Comparison of ENCODE assay signal across 6 cellular contexts in genomic region chr4:663438-664428, GRCh38.
DNase-seq lines count a peak whose midpoint lies in the region; ATAC-seq lines count a peak whose summit lies in the region.

No MANE protein-coding gene starts in this region.

- H3K4me1 ChIP-seq in rectal smooth muscle tissue (ENCODE audit: control insufficient read depth, insufficient read depth, low read length), result no peaks in the 10 kb centered on the region

- no peaks in the 10 kb centered on the region for H3K36me3 ChIP-seq in rectal smooth muscle tissue (ENCODE audit: control insufficient read depth, insufficient read depth, low read length)

- H3K4me3 ChIP-seq in rectal smooth muscle tissue (ENCODE audit: low read length), result peak overlapping the region; percentile 66

- no peak for ATAC-seq in GM21360 (IDR thresholded peaks at IDR 0.05; ENCODE audit: unreplicated experiment)

- no peaks in the 10 kb centered on the region for H3K27me3 ChIP-seq in rectal smooth muscle tissue (ENCODE audit: control insufficient read depth, insufficient read depth, low read length)

- H3K27ac ChIP-seq in rectal smooth muscle tissue (ENCODE audit: low read depth, low read length), result no peak overlapping the region

- peak overlapping the region; percentile 56 for H3K9ac ChIP-seq in rectal smooth muscle tissue (ENCODE audit: low read length)

- peak; percentile 47 for DNase-seq in SIG-M5 treated with dmso at 0.1 percent for 504 hours (lab: John Stamatoyannopoulos, UW; ENCODE audit: unreplicated experiment)
- no peak for DNase-seq in SIG-M5 (lab: John Stamatoyannopoulos, UW)
- DNase-seq in T follicular helper cell (ENCODE audit: low read depth), result peak; percentile 64
- DNase-seq in effector CD8-positive, alpha-beta T cell (lab: John Stamatoyannopoulos, UW), result peak; percentile 69
